27 cellular contexts compared by ENCODE assay signal in the genomic region with DNA sequence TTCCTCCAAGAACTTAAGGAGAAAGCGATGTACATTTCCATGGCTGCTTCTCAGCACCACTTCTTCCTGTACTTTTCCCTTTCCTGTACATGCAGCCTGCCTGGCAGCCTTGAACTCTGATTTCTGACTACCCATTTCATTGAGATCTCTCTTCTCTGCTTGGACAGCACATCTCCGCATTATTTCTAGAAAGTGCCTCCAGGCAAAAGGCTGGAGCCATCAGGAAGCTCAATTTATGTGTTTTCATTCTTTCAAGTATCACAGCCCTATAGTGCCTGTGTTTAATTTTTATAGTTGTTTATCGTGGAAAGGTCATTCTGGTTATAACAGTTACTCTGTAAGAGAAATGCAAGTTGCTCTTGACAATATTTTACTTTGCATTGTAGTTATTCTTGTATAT.
"Had no signal": no experiment of that assay in that cellular context is flagged by ENCODE, and none has a peak within 500 bp of the region (broad histone marks: within the 10 kb centered on the region; RNA-seq: fewer than 3 reads in every experiment).

No MANE protein-coding gene starts in this region.

- H3K27me3 Mint-ChIP-seq: activated B cell treated with CpG ODN at 0.5 μM for 24 hours; activated CD4-positive, alpha-beta T cell treated with anti-CD3 and anti-CD28 coated beads, Interleukin-2, amount 10 ng/mL, durations not matched to agents 24 days and 14 days; activated CD8-positive, alpha-beta memory T cell treated with anti-CD3 and anti-CD28 coated beads, Interleukin-2, amount 10 ng/mL, durations not matched to agents 7 days and 5 days; activated naive CD8-positive, alpha-beta T cell; brain; central memory CD8-positive, alpha-beta T cell; T-helper 17 cell had no signal

- H3K4me3 Mint-ChIP-seq: activated B cell treated with CpG ODN at 0.5 μM for 24 hours; activated CD4-positive, alpha-beta T cell treated with anti-CD3 and anti-CD28 coated beads, Interleukin-2, amount 10 ng/mL, durations not matched to agents 24 days and 14 days; activated CD8-positive, alpha-beta memory T cell treated with anti-CD3 and anti-CD28 coated beads, Interleukin-2, amount 10 ng/mL, durations not matched to agents 7 days and 5 days; activated naive CD4-positive, alpha-beta T cell treated with anti-CD3 and anti-CD28 coated beads for 36 hours; activated naive CD8-positive, alpha-beta T cell; activated T-cell treated with anti-CD3 and anti-CD28 coated beads, Interleukin-2, amount 50 U/mL, for 4 hours; brain; central memory CD8-positive, alpha-beta T cell; T-helper 17 cell had no signal

- H3K9me3 ChIP-seq: Peyer's patch had no signal

- H3K27ac ChIP-seq: Peyer's patch had no signal

- ATAC-seq: activated CD8-positive, alpha-beta memory T cell treated with anti-CD3 and anti-CD28 coated beads, Interleukin-2, amount 10 ng/mL, durations not matched to agents 7 days and 5 days; activated T-cell treated with anti-CD3 and anti-CD28 coated beads, Interleukin-2, amount 50 U/mL, for 4 hours; T-helper 17 cell had no signal

- H3K4me3 ChIP-seq: Peyer's patch had no signal

- DNase-seq: activated B cell treated with CpG ODN at 0.5 μM for 24 hours; activated CD4-positive, alpha-beta T cell treated with anti-CD3 and anti-CD28 coated beads for 1 hour; activated CD4-positive, alpha-beta T cell treated with anti-CD3 and anti-CD28 coated beads, Interleukin-2, amount 10 ng/mL, durations not matched to agents 24 days and 14 days; activated CD4-positive, alpha-beta T cell treated with anti-CD3 and anti-CD28 coated beads, Interleukin-2, amount 50 U/mL, for 48 hours; activated CD8-positive, alpha-beta memory T cell treated with anti-CD3 and anti-CD28 coated beads, Interleukin-2, amount 10 ng/mL, durations not matched to agents 7 days and 5 days; activated gamma-delta T cell; activated naive CD4-positive, alpha-beta T cell treated with anti-CD3 and anti-CD28 coated beads for 36 hours; activated T-cell treated with anti-CD3 and anti-CD28 coated beads, Interleukin-2, amount 50 U/mL, for 4 hours; amygdala; Kasumi-1; NCI-H1092; NCI-H1417; NCI-H1930; NCI-H2171; NCI-H2227 treated with DMSO at 0.1 percent for 48 hours; NCI-H446 treated with DMSO at 0.1 percent for 48 hours; NCI-H524 treated with DMSO at 0.1 percent for 48 hours; NCI-H748 treated with DMSO at 0.1 percent for 48 hours; OCI-M1; Peyer's patch; SHP77 treated with DMSO at 0.1 percent for 48 hours; T-helper 17 cell; T-helper 9 cell had no signal

- H3K9me3 Mint-ChIP-seq: activated B cell treated with CpG ODN at 0.5 μM for 24 hours had no signal

- H3K27ac Mint-ChIP-seq: activated B cell treated with CpG ODN at 0.5 μM for 24 hours; activated CD4-positive, alpha-beta T cell treated with anti-CD3 and anti-CD28 coated beads, Interleukin-2, amount 10 ng/mL, durations not matched to agents 24 days and 14 days; activated CD8-positive, alpha-beta memory T cell treated with anti-CD3 and anti-CD28 coated beads, Interleukin-2, amount 10 ng/mL, durations not matched to agents 7 days and 5 days; activated naive CD4-positive, alpha-beta T cell treated with anti-CD3 and anti-CD28 coated beads for 36 hours; activated naive CD8-positive, alpha-beta T cell; brain; T-helper 17 cell had no signal

- H3K4me1 ChIP-seq: Peyer's patch had no signal

- H3K36me3 ChIP-seq: Peyer's patch had no signal

- H3K4me1 Mint-ChIP-seq: activated B cell treated with CpG ODN at 0.5 μM for 24 hours; activated CD4-positive, alpha-beta T cell treated with anti-CD3 and anti-CD28 coated beads, Interleukin-2, amount 10 ng/mL, durations not matched to agents 24 days and 14 days; activated CD8-positive, alpha-beta memory T cell treated with anti-CD3 and anti-CD28 coated beads, Interleukin-2, amount 10 ng/mL, durations not matched to agents 7 days and 5 days; brain; central memory CD8-positive, alpha-beta T cell; T-helper 17 cell had no signal

- H3K27me3 ChIP-seq: Peyer's patch had no signal

- H3K36me3 Mint-ChIP-seq: activated CD8-positive, alpha-beta memory T cell treated with anti-CD3 and anti-CD28 coated beads, Interleukin-2, amount 10 ng/mL, durations not matched to agents 7 days and 5 days; activated naive CD8-positive, alpha-beta T cell; brain had no signal

- FAIRE-seq: astrocyte had no signal
